Comparison of ENCODE assay signal across 9 cellular contexts in genomic region chr3:23761440-23761896, GRCh38. TPM values are rescaled to one million over a fixed set of nuclear protein-coding genes. Genes with fewer than 3 reads are reported as not detected.
DNase-seq lines count a peak whose midpoint lies in the region; TF ChIP-seq lines count a peak whose summit lies in the region.
"Had no signal": no experiment of that assay in that cellular context is flagged by ENCODE, and none has a peak within 500 bp of the region (broad histone marks: within the 10 kb centered on the region; RNA-seq: fewer than 3 reads in every experiment).

No MANE protein-coding gene starts in this region.

- H3K27ac ChIP-seq in mammary epithelial cell (ENCODE audit: insufficient read depth, low read depth, low read length) (no peak overlapping the region), neural progenitor cell (no peak overlapping the region)

- H3K27me3 Mint-ChIP-seq in neural progenitor cell (ENCODE audit: insufficient read depth, low read depth), result peaks cover 3% of the 10 kb centered on the region
- H3K27me3 Mint-ChIP-seq: activated naive CD4-positive, alpha-beta T cell treated with anti-CD3 and anti-CD28 coated beads, Interleukin-2, amount 50 U/mL, for 24 hours had no signal

- intact Hi-C loops in mammary epithelial cell (cut with micrococcal nuclease), result loop anchor here (1.0 to 5.0 kb wide), 4 partner anchors 113 to 578 kb away; partner anchors contain the start of gene UBE2E2

- H2AFZ ChIP-seq in mammary epithelial cell (ENCODE audit: low read depth, low read length) (peak overlapping the region; percentile 15), neural progenitor cell (replicated peaks) (peak overlapping the region; percentile 97)

- H3K27me3 ChIP-seq in HAP-1 (ENCODE audit: low read depth), result no peaks in the 10 kb centered on the region
- no peaks in the 10 kb centered on the region for H3K27me3 ChIP-seq in mammary epithelial cell (ENCODE audit: insufficient read depth, low read length)
- H3K27me3 ChIP-seq in neural progenitor cell, result no peaks in the 10 kb centered on the region

- H4K20me1 ChIP-seq in mammary epithelial cell (ENCODE audit: insufficient read depth, low read length), result no peaks in the 10 kb centered on the region
- H4K20me1 ChIP-seq in neural progenitor cell (ENCODE audit: low read depth), result no peaks in the 10 kb centered on the region

- H3K9me3 ChIP-seq in HAP-1 (no peaks in the 10 kb centered on the region), mammary epithelial cell (replicated peaks; ENCODE audit: insufficient read depth, low read length) (no peaks in the 10 kb centered on the region), neural progenitor cell (ENCODE audit: low read depth) (no peaks in the 10 kb centered on the region)

- no peak overlapping the region for H3K27ac Mint-ChIP-seq in neural progenitor cell
- H3K27ac Mint-ChIP-seq: activated naive CD4-positive, alpha-beta T cell treated with anti-CD3 and anti-CD28 coated beads, Interleukin-2, amount 50 U/mL, for 24 hours had no signal

- H3K36me3 Mint-ChIP-seq in neural progenitor cell, result no peaks in the 10 kb centered on the region
- H3K36me3 Mint-ChIP-seq: activated naive CD4-positive, alpha-beta T cell treated with anti-CD3 and anti-CD28 coated beads, Interleukin-2, amount 50 U/mL, for 24 hours had no signal

- dilution Hi-C loops in mammary epithelial cell (cut with HindIII; ENCODE audit: low sequenced_read_pairs), result no loop called here

- H3K79me2 ChIP-seq in mammary epithelial cell (ENCODE audit: insufficient read depth, low read length), result no peaks in the 10 kb centered on the region
- no peaks in the 10 kb centered on the region for H3K79me2 ChIP-seq in neural progenitor cell (ENCODE audit: low read depth)

- TF ChIP-seq CTCF in mammary epithelial cell (conservative IDR thresholded peaks at IDR 0.05 in 1 of 2, IDR thresholded peaks at IDR 0.05 in 1 of 2; ENCODE audit: extremely low read depth in 1 of 2, insufficient read depth in 1 of 2, low read depth in 1 of 2, low read length in 2 of 2), result peak; percentile 45 to 78
- peak; percentile 46 for TF ChIP-seq CTCF in neural progenitor cell (IDR thresholded peaks at IDR 0.05)

- in situ Hi-C loops in HAP-1 (cut with MboI; ENCODE audit: low sequenced_read_pairs), result no loop called here
- in situ Hi-C loops in mammary epithelial cell (cut with MboI; ENCODE audit: low sequenced_read_pairs in 2 of 2), result loop anchor here in 1 of 2 donors (25.0 kb wide), 1 partner anchor 574 kb away; no protein-coding TSS in a partner anchor

- 75% methylated on average over 2 of the region's 2 CpGs for WGBS in mammary epithelial cell (ENCODE audit: low coverage, missing lambda C conversion rate)

- H3K9me3 Mint-ChIP-seq in neural progenitor cell, result no peaks in the 10 kb centered on the region
- H3K9me3 Mint-ChIP-seq: activated naive CD4-positive, alpha-beta T cell treated with anti-CD3 and anti-CD28 coated beads, Interleukin-2, amount 50 U/mL, for 24 hours had no signal

- CTCF ChIA-PET in mammary epithelial cell (lab: Charles Lee; ENCODE audit: low non-redundant PET), result no interaction called here

- no peak overlapping the region for H3K4me2 ChIP-seq in mammary epithelial cell (ENCODE audit: insufficient read depth, low read depth, low read length)
- peak overlapping the region; percentile 51 for H3K4me2 ChIP-seq in neural progenitor cell

- no peak overlapping the region for H3K4me3 ChIP-seq in HAP-1
- H3K4me3 ChIP-seq in mammary epithelial cell (replicated peaks in 1 of 3; ENCODE audit: insufficient read depth in 1 of 3, low read depth in 2 of 3, low read length in 3 of 3), result no peak overlapping the region
- H3K4me3 ChIP-seq in neural progenitor cell, result no peak overlapping the region

- no peak overlapping the region for H3K4me3 Mint-ChIP-seq in neural progenitor cell
- H3K4me3 Mint-ChIP-seq: activated naive CD4-positive, alpha-beta T cell treated with anti-CD3 and anti-CD28 coated beads, Interleukin-2, amount 50 U/mL, for 24 hours had no signal

- H3K4me1 ChIP-seq in HAP-1, result no peaks in the 10 kb centered on the region
- H3K4me1 ChIP-seq in mammary epithelial cell (ENCODE audit: insufficient read depth, low read length), result no peaks in the 10 kb centered on the region
- peaks cover 21% of the 10 kb centered on the region for H3K4me1 ChIP-seq in neural progenitor cell

- DNase-seq in NCI-H748 (lab: John Stamatoyannopoulos, UW; ENCODE audit: unreplicated experiment) (peak; percentile 52), NCI-H748 treated with DMSO at 0.1 percent for 48 hours (lab: John Stamatoyannopoulos, UW) (no peak), HAP-1 (ENCODE audit: low spot score in 2 of 2) (peak; percentile 35 to 45), LHCN-M2 (ENCODE audit: low read depth) (peak; percentile 54), mammary epithelial cell (peak; percentile 44), neural progenitor cell (ENCODE audit: low spot score) (peak; percentile 56), NCI-H2081 (lab: John Stamatoyannopoulos, UW) (no peak)
- DNase-seq in activated CD8-positive, alpha-beta memory T cell treated with anti-CD3 and anti-CD28 coated beads for 24 hours, result no peak

- BruUV-seq in mammary epithelial cell (replicated peaks; lab: Mats Ljungman, UMichigan), result no TSS peak

- H3F3A ChIP-seq in neural progenitor cell (ENCODE audit: low read depth), result peaks cover 12% of the 10 kb centered on the region

- H3K36me3 ChIP-seq in HAP-1 (replicated peaks), result no peaks in the 10 kb centered on the region
- no peaks in the 10 kb centered on the region for H3K36me3 ChIP-seq in mammary epithelial cell (ENCODE audit: insufficient read depth, low read length)
- no peaks in the 10 kb centered on the region for H3K36me3 ChIP-seq in neural progenitor cell

- H3K9ac ChIP-seq in mammary epithelial cell (ENCODE audit: insufficient read depth, low read length) (no peak overlapping the region), neural progenitor cell (no peak overlapping the region)

- peaks cover 33% of the 10 kb centered on the region for H3K4me1 Mint-ChIP-seq in neural progenitor cell

RNA-seq across cellular contexts. Expression of gene UBE2E1, which starts 44.3 kb away (rescaled TPM):
- total RNA-seq in LHCN-M2 (2014; rRNA removed), result 44.3 and 65.8 TPM in 2 replicates
- 57.4 TPM for polyA plus RNA-seq in LHCN-M2 (2012)
- 10 to 100 TPM; 49.5 to 92.7 TPM for total RNA-seq in mammary epithelial cell
- 115 TPM for polyA plus RNA-seq in mammary epithelial cell
- 45.1 TPM for polyA minus RNA-seq in mammary epithelial cell
- total RNA-seq in neural progenitor cell (ENCODE audit: low replicate concordance), result 376 and 391 TPM in 2 replicates

Comparison
In these comparisons a context has a peak if more than half of its experiments do, and no peak if none do; other contexts are left out.
1. DNase-seq: peak in NCI-H748 (single experiment), HAP-1 (2 of 2), LHCN-M2 (single experiment), mammary epithelial cell (single experiment) and neural progenitor cell (single experiment); none in NCI-H748 treated with DMSO at 0.1 percent for 48 hours (single experiment), activated CD8-positive, alpha-beta memory T cell treated with anti-CD3 and anti-CD28 coated beads for 24 hours (single experiment) and NCI-H2081 (0 of 2).